In genomic region chr2:43810427-43810826, GRCh38 we compare ENCODE assay signal across 31 cellular contexts. TPM values are rescaled to one million over a fixed set of nuclear protein-coding genes. Genes with fewer than 3 reads are reported as not detected.
"Had no signal": no experiment of that assay in that cellular context is flagged by ENCODE, and none has a peak within 500 bp of the region (broad histone marks: within the 10 kb centered on the region; RNA-seq: fewer than 3 reads in every experiment).

No MANE protein-coding gene starts in this region.

- H3K27ac ChIP-seq: esophagus muscularis mucosa, neutrophil, pancreas, right atrium auricular region, sigmoid colon, stomach, testis, tibial artery had no signal

- H3K36me3 ChIP-seq: neutrophil, pancreas had no signal

- H3K27ac Mint-ChIP-seq: immature natural killer cell; memory B cell; natural killer cell; stimulated activated effector memory CD8-positive, alpha-beta T cell treated with anti-CD3 and anti-CD28 coated beads, Interleukin-12 subunit alpha, Interleukin-12 subunit beta, amount 100 ng/mL, for 72 hours; type B pancreatic cell had no signal

- H3K9me3 Mint-ChIP-seq: immature natural killer cell; memory B cell; natural killer cell; stimulated activated effector memory CD8-positive, alpha-beta T cell treated with anti-CD3 and anti-CD28 coated beads, Interleukin-12 subunit alpha, Interleukin-12 subunit beta, amount 100 ng/mL, for 72 hours; type B pancreatic cell had no signal

- DNase-seq: effector CD8-positive, alpha-beta T cell; foreskin melanocyte; immature natural killer cell; natural killer cell; pancreas; sigmoid colon; stimulated activated CD4-positive, alpha-beta T cell treated with anti-CD3 and anti-CD28 coated beads, Interleukin-2, amount 100 ng/mL, for 24 hours; stimulated activated CD4-positive, alpha-beta T cell treated with anti-CD3 and anti-CD28 coated beads, Interleukin-4, amount 100 ng/mL, for 24 hours; stimulated activated naive CD4-positive, alpha-beta T cell treated with Interleukin-2 at 50 U/mL for 16 hours; stomach; testis; tibial artery had no signal

- H3K27me3 Mint-ChIP-seq: memory B cell, type B pancreatic cell had no signal

- H3K27me3 ChIP-seq: esophagus muscularis mucosa, neutrophil, pancreas, right atrium auricular region, sigmoid colon, stomach, testis, tibial artery had no signal

- H3K36me3 Mint-ChIP-seq: natural killer cell; stimulated activated effector memory CD8-positive, alpha-beta T cell treated with anti-CD3 and anti-CD28 coated beads, Interleukin-12 subunit alpha, Interleukin-12 subunit beta, amount 100 ng/mL, for 72 hours had no signal

- FAIRE-seq: endothelial cell of umbilical vein, keratinocyte, pancreas had no signal

- H3K4me3 Mint-ChIP-seq: immature natural killer cell; memory B cell; natural killer cell; neural crest cell; stimulated activated effector memory CD8-positive, alpha-beta T cell treated with anti-CD3 and anti-CD28 coated beads, Interleukin-12 subunit alpha, Interleukin-12 subunit beta, amount 100 ng/mL, for 72 hours; type B pancreatic cell had no signal

- ATAC-seq: left lobe of liver; natural killer cell; pancreas; stimulated activated effector memory CD8-positive, alpha-beta T cell treated with anti-CD3 and anti-CD28 coated beads, Interleukin-12 subunit alpha, Interleukin-12 subunit beta, amount 100 ng/mL, for 72 hours had no signal

- H3K4me3 ChIP-seq: esophagus muscularis mucosa, lung, pancreas, right atrium auricular region, sigmoid colon, stomach, testis, tibial artery had no signal

- H3K9me3 ChIP-seq: esophagus muscularis mucosa, neutrophil, pancreas, right atrium auricular region, sigmoid colon, stomach, testis, tibial artery had no signal

- H3K4me1 ChIP-seq: esophagus muscularis mucosa, right atrium auricular region, sigmoid colon, testis had no signal

- H3K4me1 Mint-ChIP-seq: immature natural killer cell, memory B cell, natural killer cell, neural crest cell had no signal

RNA-seq across cellular contexts. Expression of gene ABCG5, which starts 28.2 kb away (rescaled TPM):
- total RNA-seq: endothelial cell of umbilical vein, epithelial cell of proximal tubule, esophagus muscularis mucosa, fibroblast of lung, mononuclear cell, natural killer cell, neural crest cell, omental fat pad, posterior vena cava, right atrium auricular region, sigmoid colon, skeletal muscle tissue, subcutaneous adipose tissue, testis, urinary bladder had no signal
- polyA plus RNA-seq: endothelial cell of umbilical vein, fibroblast of lung, immature natural killer cell, keratinocyte, lung, pancreas, stomach, urinary bladder had no signal

RNA-seq across cellular contexts. Expression of gene ABCG8, which starts 28.3 kb away (rescaled TPM):
- total RNA-seq: endothelial cell of umbilical vein, epithelial cell of proximal tubule, esophagus muscularis mucosa, fibroblast of lung, mononuclear cell, natural killer cell, neural crest cell, posterior vena cava, right atrium auricular region, sigmoid colon, urinary bladder had no signal
- polyA plus RNA-seq: endothelial cell of umbilical vein, fibroblast of lung, immature natural killer cell, keratinocyte, lung, pancreas, stomach had no signal
